Comparison of ENCODE assay signal across 18 cellular contexts in genomic region chr9:111067472-111067871, GRCh38. TPM values are rescaled to one million over a fixed set of nuclear protein-coding genes. Genes with fewer than 3 reads are reported as not detected.
DNase-seq lines count a peak whose midpoint lies in the region; ATAC-seq and TF ChIP-seq lines count a peak whose summit lies in the region.
"Had no signal": no experiment of that assay in that cellular context is flagged by ENCODE, and none has a peak within 500 bp of the region (broad histone marks: within the 10 kb centered on the region; RNA-seq: fewer than 3 reads in every experiment).

No MANE protein-coding gene starts in this region.

- H3K27ac ChIP-seq in SK-N-SH (ENCODE audit: low read depth in 2 of 2, low read length in 1 of 2): peak overlapping the region; percentile 1 to 39; a peak in 2 of 4 replicates
- H3K27ac ChIP-seq in skeletal muscle tissue (ENCODE audit: low read depth, low read length): peak overlapping the region; percentile 68
- peak overlapping the region in 1 of 2 donors; percentile 48 for H3K27ac ChIP-seq in left lung

- no peak overlapping the region for H3K4me3 Mint-ChIP-seq in CD14-positive monocyte
- H3K4me3 Mint-ChIP-seq in chondrocyte (ENCODE audit: unreplicated experiment): no peak overlapping the region
- H3K4me3 Mint-ChIP-seq: activated CD4-positive, alpha-beta T cell treated with anti-CD3 and anti-CD28 coated beads, Interleukin-2, amount 10 ng/mL, durations not matched to agents 24 days and 14 days; activated naive CD4-positive, alpha-beta T cell treated with anti-CD3 and anti-CD28 coated beads, Interleukin-2, amount 50 U/mL, for 24 hours; stimulated activated naive CD8-positive, alpha-beta T cell treated with anti-CD3 and anti-CD28 coated beads, Interleukin-15, amount 100 ng/mL, for 72 hours had no signal

- no peaks in the 10 kb centered on the region for H3F3A ChIP-seq in SK-N-SH (replicated peaks; ENCODE audit: insufficient read depth)

- H3K9me3 Mint-ChIP-seq in CD14-positive monocyte (peaks cover 0 to 5% (median 0%) of the 10 kb centered on the region in 7 donors), chondrocyte (ENCODE audit: low read depth) (no peaks in the 10 kb centered on the region)
- H3K9me3 Mint-ChIP-seq: activated CD4-positive, alpha-beta T cell treated with anti-CD3 and anti-CD28 coated beads, Interleukin-2, amount 10 ng/mL, durations not matched to agents 24 days and 14 days had no signal

- no peaks in the 10 kb centered on the region for H4K20me1 ChIP-seq in SK-N-SH (ENCODE audit: insufficient read depth)

- H3K9me2 ChIP-seq in SK-N-SH: no peaks in the 10 kb centered on the region

- H3K4me1 ChIP-seq in SK-N-SH (ENCODE audit: control insufficient read depth in 1 of 2, insufficient read depth in 2 of 2, low read depth in 1 of 2, low read length in 1 of 2) (peaks cover 8 to 17% of the 10 kb centered on the region in 2 experiments; a peak in 3 of 4 replicates), skeletal muscle tissue (ENCODE audit: control insufficient read depth in 3 of 3, insufficient read depth in 3 of 3, low read length in 3 of 3) (no peaks in the 10 kb centered on the region), left lung (peaks cover 0 to 18% of the 10 kb centered on the region in 2 donors)

- TF ChIP-seq RAD21 in SK-N-SH (IDR thresholded peaks at IDR 0.05; ENCODE audit: low read length): no peak; the same call in 1 of the 2 replicates

- TF ChIP-seq CTCF in CD14-positive monocyte (IDR thresholded peaks at IDR 0.05) (no peak), SK-N-SH (IDR thresholded peaks at IDR 0.05) (no peak), chondrocyte (IDR thresholded peaks at IDR 0.05) (no peak), left lung (IDR thresholded peaks at IDR 0.05) (no peak)

- ATAC-seq in left ventricle myocardium superior (peak; percentile 73), left lung (no peak), HG03460 (IDR thresholded peaks at IDR 0.05; ENCODE audit: unreplicated experiment) (no peak)
- ATAC-seq: esophagus mucosa; stimulated activated naive CD8-positive, alpha-beta T cell treated with anti-CD3 and anti-CD28 coated beads, Interleukin-15, amount 100 ng/mL, for 72 hours had no signal

- peak in 1 of 2 experiments; percentile 67; a peak in 2 of 4 replicates for TF ChIP-seq EP300 in SK-N-SH (IDR thresholded peaks at IDR 0.05; ENCODE audit: borderline replicate concordance in 1 of 2, low read depth in 1 of 2, low read length in 1 of 2)

- H3K36me3 Mint-ChIP-seq in CD14-positive monocyte: no peaks in the 10 kb centered on the region
- H3K36me3 Mint-ChIP-seq in chondrocyte (ENCODE audit: low read depth): no peaks in the 10 kb centered on the region
- H3K36me3 Mint-ChIP-seq: activated naive CD4-positive, alpha-beta T cell treated with anti-CD3 and anti-CD28 coated beads, Interleukin-2, amount 50 U/mL, for 24 hours had no signal

- DNase-seq in CD14-positive monocyte (ENCODE audit: low spot score) (no peak), SK-N-SH (peak; percentile 41), left ventricle myocardium superior (no peak), C1 segment of cervical spinal cord (lab: John Stamatoyannopoulos, UW) (no peak), chondrocyte (ENCODE audit: low spot score) (no peak), left lung (no peak)
- DNase-seq: activated CD4-positive, alpha-beta T cell treated with anti-CD3 and anti-CD28 coated beads, Interleukin-2, amount 10 ng/mL, durations not matched to agents 24 days and 14 days; activated T-cell treated with anti-CD3 and anti-CD28 coated beads for 4 hours; NCI-H1436 treated with DMSO at 0.1 percent for 48 hours; NCI-H446; posterior cingulate gyrus; SIG-M5; stimulated activated naive CD8-positive, alpha-beta T cell treated with anti-CD3 and anti-CD28 coated beads, Interleukin-15, amount 100 ng/mL, for 72 hours; T-helper 9 cell had no signal

- H3K4me1 Mint-ChIP-seq in CD14-positive monocyte (peaks cover 58% of the 10 kb centered on the region), chondrocyte (ENCODE audit: low read depth) (peaks cover 13% of the 10 kb centered on the region)
- H3K4me1 Mint-ChIP-seq: activated CD4-positive, alpha-beta T cell treated with anti-CD3 and anti-CD28 coated beads, Interleukin-2, amount 10 ng/mL, durations not matched to agents 24 days and 14 days; activated naive CD4-positive, alpha-beta T cell treated with anti-CD3 and anti-CD28 coated beads, Interleukin-2, amount 50 U/mL, for 24 hours; stimulated activated naive CD8-positive, alpha-beta T cell treated with anti-CD3 and anti-CD28 coated beads, Interleukin-15, amount 100 ng/mL, for 72 hours had no signal

- no peak overlapping the region; the same call in 1 of the 2 replicates for H3K4me2 ChIP-seq in SK-N-SH

- no peaks in the 10 kb centered on the region for H3K79me2 ChIP-seq in SK-N-SH (ENCODE audit: insufficient read depth)

- WGBS in SK-N-SH (ENCODE audit: low lambda C conversion rate): 18% methylated on average over 4 of the region's 4 CpGs

- H3K27ac Mint-ChIP-seq in CD14-positive monocyte (peak overlapping the region in 5 of 7 donors; percentile 86 to 97 (median 93)), chondrocyte (ENCODE audit: unreplicated experiment) (no peak overlapping the region)
- H3K27ac Mint-ChIP-seq: activated CD4-positive, alpha-beta T cell treated with anti-CD3 and anti-CD28 coated beads, Interleukin-2, amount 10 ng/mL, durations not matched to agents 24 days and 14 days; activated naive CD4-positive, alpha-beta T cell treated with anti-CD3 and anti-CD28 coated beads, Interleukin-2, amount 50 U/mL, for 24 hours; stimulated activated naive CD8-positive, alpha-beta T cell treated with anti-CD3 and anti-CD28 coated beads, Interleukin-15, amount 100 ng/mL, for 72 hours had no signal

- peaks cover 0 to 1% (median 1%) of the 10 kb centered on the region in 3 donors for H3K27me3 Mint-ChIP-seq in CD14-positive monocyte (ENCODE audit: low read depth in 3 of 3)
- no peaks in the 10 kb centered on the region for H3K27me3 Mint-ChIP-seq in chondrocyte (ENCODE audit: low read depth)
- H3K27me3 Mint-ChIP-seq: activated CD4-positive, alpha-beta T cell treated with anti-CD3 and anti-CD28 coated beads, Interleukin-2, amount 10 ng/mL, durations not matched to agents 24 days and 14 days had no signal

- H3K9ac ChIP-seq in SK-N-SH (no peak overlapping the region), skeletal muscle tissue (ENCODE audit: low read depth in 1 of 3, low read length in 3 of 3) (no peak overlapping the region)

- CTCF ChIA-PET in SK-N-SH (lab: Yijun Ruan, JAX): interaction anchor here (1.1 kb wide), 2 partner anchors 18 to 29 kb away, joined by 3 to 4 read pairs; partner anchors contain the start of gene LPAR1

- H3K9me3 ChIP-seq in SK-N-SH: no peaks in the 10 kb centered on the region
- no peaks in the 10 kb centered on the region for H3K9me3 ChIP-seq in skeletal muscle tissue (ENCODE audit: control insufficient read depth in 3 of 3, low read length in 3 of 3)
- no peaks in the 10 kb centered on the region for H3K9me3 ChIP-seq in left lung

- H3K4me3 ChIP-seq in SK-N-SH (ENCODE audit: low read depth in 2 of 2, low read length in 1 of 2) (no peak overlapping the region), skeletal muscle tissue (ENCODE audit: low read length in 3 of 3) (no peak overlapping the region), left lung (no peak overlapping the region)

- H3K27me3 ChIP-seq in SK-N-SH (ENCODE audit: insufficient read depth) (no peaks in the 10 kb centered on the region), skeletal muscle tissue (ENCODE audit: control insufficient read depth in 3 of 3, insufficient read depth in 3 of 3, low read length in 3 of 3) (no peaks in the 10 kb centered on the region), left lung (no peaks in the 10 kb centered on the region)

- intact Hi-C loops in CD14-positive monocyte (cut with micrococcal nuclease) (no loop called here), left ventricle myocardium superior (cut with micrococcal nuclease) (no loop called here), left lung (cut with DNase I) (no loop called here)

- POLR2A ChIA-PET in SK-N-SH (lab: Yijun Ruan, JAX): no interaction called here

- H3K36me3 ChIP-seq in SK-N-SH (replicated peaks in 1 of 2; ENCODE audit: control insufficient read depth in 1 of 2, insufficient read depth in 2 of 2, low read length in 1 of 2) (no peaks in the 10 kb centered on the region), skeletal muscle tissue (ENCODE audit: control insufficient read depth in 3 of 3, insufficient read depth in 3 of 3, low read length in 3 of 3) (no peaks in the 10 kb centered on the region), left lung (no peaks in the 10 kb centered on the region)

- peak overlapping the region; percentile 24; the same call in 1 of the 2 replicates for H2AFZ ChIP-seq in SK-N-SH (ENCODE audit: low read depth)

TF ChIP-seq in SK-N-SH, 30 proteins besides CTCF, POLR2A, EP300 and RAD21 (continues in another document):
- TF ChIP-seq, protein P1, sequence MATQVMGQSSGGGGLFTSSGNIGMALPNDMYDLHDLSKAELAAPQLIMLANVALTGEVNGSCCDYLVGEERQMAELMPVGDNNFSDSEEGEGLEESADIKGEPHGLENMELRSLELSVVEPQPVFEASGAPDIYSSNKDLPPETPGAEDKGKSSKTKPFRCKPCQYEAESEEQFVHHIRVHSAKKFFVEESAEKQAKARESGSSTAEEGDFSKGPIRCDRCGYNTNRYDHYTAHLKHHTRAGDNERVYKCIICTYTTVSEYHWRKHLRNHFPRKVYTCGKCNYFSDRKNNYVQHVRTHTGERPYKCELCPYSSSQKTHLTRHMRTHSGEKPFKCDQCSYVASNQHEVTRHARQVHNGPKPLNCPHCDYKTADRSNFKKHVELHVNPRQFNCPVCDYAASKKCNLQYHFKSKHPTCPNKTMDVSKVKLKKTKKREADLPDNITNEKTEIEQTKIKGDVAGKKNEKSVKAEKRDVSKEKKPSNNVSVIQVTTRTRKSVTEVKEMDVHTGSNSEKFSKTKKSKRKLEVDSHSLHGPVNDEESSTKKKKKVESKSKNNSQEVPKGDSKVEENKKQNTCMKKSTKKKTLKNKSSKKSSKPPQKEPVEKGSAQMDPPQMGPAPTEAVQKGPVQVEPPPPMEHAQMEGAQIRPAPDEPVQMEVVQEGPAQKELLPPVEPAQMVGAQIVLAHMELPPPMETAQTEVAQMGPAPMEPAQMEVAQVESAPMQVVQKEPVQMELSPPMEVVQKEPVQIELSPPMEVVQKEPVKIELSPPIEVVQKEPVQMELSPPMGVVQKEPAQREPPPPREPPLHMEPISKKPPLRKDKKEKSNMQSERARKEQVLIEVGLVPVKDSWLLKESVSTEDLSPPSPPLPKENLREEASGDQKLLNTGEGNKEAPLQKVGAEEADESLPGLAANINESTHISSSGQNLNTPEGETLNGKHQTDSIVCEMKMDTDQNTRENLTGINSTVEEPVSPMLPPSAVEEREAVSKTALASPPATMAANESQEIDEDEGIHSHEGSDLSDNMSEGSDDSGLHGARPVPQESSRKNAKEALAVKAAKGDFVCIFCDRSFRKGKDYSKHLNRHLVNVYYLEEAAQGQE (IDR thresholded peaks at IDR 0.05; ENCODE audit: low read depth, low read length): no peak
- TF ChIP-seq GABPA (IDR thresholded peaks at IDR 0.05; ENCODE audit: low read depth): no peak

RNA-seq across cellular contexts. Expression of gene LPAR1, which starts 29.2 kb away (rescaled TPM):
- polyA plus RNA-seq in CD14-positive monocyte (10 to 100 TPM; 15.1 to 18.1 TPM), SK-N-SH (2012; rRNA removed) (9.4 and 12.3 TPM in 2 replicates)
- 8.3 and 9.4 TPM in 2 replicates for polyA plus RNA-seq in SK-N-SH (2012; cell fraction: cytosol; rRNA removed)
- polyA plus RNA-seq in SK-N-SH (2012; cell fraction: nucleus; rRNA removed): 4.7 and 7.3 TPM in 2 replicates
- total RNA-seq in left ventricle myocardium superior (9.3 TPM), skeletal muscle tissue (45.9 TPM), chondrocyte (33.5 to 35.4 TPM (median 34.0 TPM) in 3 replicates), left lung (10 to 100 TPM; 23.3 to 40.5 TPM)
- total RNA-seq: activated CD4-positive, alpha-beta T cell treated with anti-CD3 and anti-CD28 coated beads, Interleukin-2, amount 10 ng/mL, durations not matched to agents 24 days and 14 days had no signal
